In the genomic region with DNA sequence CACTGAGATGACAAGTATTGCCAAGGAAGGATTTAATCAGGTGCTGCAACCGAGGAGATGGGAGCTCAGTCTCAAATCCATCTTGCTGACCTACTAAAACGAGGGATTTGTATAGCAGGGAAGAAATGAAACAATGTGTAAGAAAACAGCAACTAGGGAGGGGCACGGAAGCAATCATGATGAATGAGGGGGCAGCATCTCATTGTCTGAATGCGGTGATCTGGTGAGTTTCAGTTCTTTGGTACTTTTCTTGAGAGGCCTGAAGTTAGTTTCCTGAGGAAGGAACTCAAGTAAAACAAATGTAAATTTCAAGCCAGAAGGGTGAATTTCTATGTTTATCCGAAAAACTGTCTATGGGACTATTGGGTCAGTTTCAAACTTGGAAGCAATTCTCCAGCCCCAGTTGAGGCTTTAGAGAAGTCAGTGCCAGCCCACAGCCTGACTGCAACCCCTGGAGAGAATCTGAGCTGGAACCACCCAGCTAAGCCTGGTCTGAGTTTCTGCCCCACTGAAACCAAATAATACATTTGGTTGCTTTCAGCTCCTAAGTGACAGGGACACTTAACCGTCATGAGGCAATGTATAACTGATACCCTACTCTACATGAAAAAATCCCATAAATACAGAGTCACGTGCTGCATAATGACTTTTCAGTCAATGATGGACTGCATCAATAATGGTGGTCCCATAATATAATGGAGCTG, we compare ENCODE assay signal across 12 cellular contexts. TPM values are rescaled to one million over a fixed set of nuclear protein-coding genes. Genes with fewer than 3 reads are reported as not detected.
A peak's percentile ranks its signal among the peaks of the same experiment; 100 is the strongest.
DNase-seq lines count a peak whose midpoint lies in the region; ATAC-seq, FAIRE-seq and TF ChIP-seq lines count a peak whose summit lies in the region.
"Had no signal": no experiment of that assay in that cellular context is flagged by ENCODE, and none has a peak within 500 bp of the region (broad histone marks: within the 10 kb centered on the region; RNA-seq: fewer than 3 reads in every experiment).

No MANE protein-coding gene starts in this region.

- no peak for TF ChIP-seq POLR2A in A549 (IDR thresholded peaks at IDR 0.05; ENCODE audit: low read length)

- peak overlapping the region; percentile 37 to 76; a peak in 4 of 6 replicates for H3K27ac ChIP-seq in A549
- H3K27ac ChIP-seq: adrenal gland, gastroesophageal sphincter had no signal

- no peak for ATAC-seq in A549
- peak; percentile 68 for ATAC-seq in HG02642 (IDR thresholded peaks at IDR 0.05; ENCODE audit: poor library complexity, unreplicated experiment)
- ATAC-seq in HG03469 (IDR thresholded peaks at IDR 0.05; ENCODE audit: unreplicated experiment): peak; percentile 47
- ATAC-seq: gastroesophageal sphincter had no signal

- POLR2A ChIA-PET in A549 (lab: Yijun Ruan, JAX): no interaction called here

- TF ChIP-seq RAD21 in A549 (conservative IDR thresholded peaks at IDR 0.05 in 1 of 2, IDR thresholded peaks at IDR 0.05 in 1 of 2): no peak

- DNase-seq in A549 (ENCODE audit: low read depth in 1 of 2, low spot score in 1 of 2) (no peak), GM19239 (ENCODE audit: insufficient read length, low spot score) (peak; percentile 56), NCI-H187 treated with DMSO at 0.1 percent for 48 hours (lab: John Stamatoyannopoulos, UW) (no peak), DMS53 (lab: John Stamatoyannopoulos, UW) (no peak)
- DNase-seq in activated CD4-positive, CD25-positive, alpha-beta regulatory T cell (lab: John Stamatoyannopoulos, UW): no peak
- no peak for DNase-seq in activated effector memory CD4-positive, alpha-beta T cell treated with anti-CD3 and anti-CD28 coated beads, Interleukin-2, amount 50 U/mL, for 16 hours
- DNase-seq: adrenal gland, NCI-H1048, NCI-H82 had no signal

- H3K4me1 ChIP-seq in A549: peaks cover 31% of the 10 kb centered on the region
- H3K4me1 ChIP-seq: adrenal gland had no signal

- TF ChIP-seq CTCF in A549 (IDR thresholded peaks at IDR 0.05): no peak

- H3K4me3 ChIP-seq in A549: no peak overlapping the region
- H3K4me3 ChIP-seq: adrenal gland, gastroesophageal sphincter had no signal

- H3K4me2 ChIP-seq in A549: no peak overlapping the region

- WGBS in A549 (ENCODE audit: missing lambda C conversion rate): 91% methylated on average over 7 of the region's 7 CpGs

- CTCF ChIA-PET in A549 (lab: Yijun Ruan, JAX): interaction anchor here (1.0 to 2.3 kb wide), 4 partner anchors 10 to 26 kb away, joined by 3 to 6 read pairs (median 4); no protein-coding TSS in a partner anchor

- no peak for FAIRE-seq in A549 (lab: Jason Lieb, UNC)
- peak; percentile 91 for FAIRE-seq in GM19239 (lab: Jason Lieb, UNC)

- no peak for TF ChIP-seq EP300 in A549 (IDR thresholded peaks at IDR 0.05)

- no peaks in the 10 kb centered on the region for H3K9me3 ChIP-seq in A549
- H3K9me3 ChIP-seq: adrenal gland, gastroesophageal sphincter had no signal

TF ChIP-seq in A549, 52 proteins besides CTCF, POLR2A, EP300 and RAD21:
- TF ChIP-seq, protein P1, sequence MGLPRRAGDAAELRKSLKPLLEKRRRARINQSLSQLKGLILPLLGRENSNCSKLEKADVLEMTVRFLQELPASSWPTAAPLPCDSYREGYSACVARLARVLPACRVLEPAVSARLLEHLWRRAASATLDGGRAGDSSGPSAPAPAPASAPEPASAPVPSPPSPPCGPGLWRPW (IDR thresholded peaks at IDR 0.05): no peak
- no peak for TF ChIP-seq CHD2 (IDR thresholded peaks at IDR 0.05; ENCODE audit: low read length, partially characterized antibody)
- TF ChIP-seq MYC (IDR thresholded peaks at IDR 0.05; ENCODE audit: borderline replicate concordance, low read length): no peak
- TF ChIP-seq FOXS1 (CRISPR knock-in tag; IDR thresholded peaks at IDR 0.05): no peak
- no peak for TF ChIP-seq KDM5A (IDR thresholded peaks at IDR 0.05)
- no peak for TF ChIP-seq NR3C1 (IDR thresholded peaks at IDR 0.05)
- TF ChIP-seq, protein P2, sequence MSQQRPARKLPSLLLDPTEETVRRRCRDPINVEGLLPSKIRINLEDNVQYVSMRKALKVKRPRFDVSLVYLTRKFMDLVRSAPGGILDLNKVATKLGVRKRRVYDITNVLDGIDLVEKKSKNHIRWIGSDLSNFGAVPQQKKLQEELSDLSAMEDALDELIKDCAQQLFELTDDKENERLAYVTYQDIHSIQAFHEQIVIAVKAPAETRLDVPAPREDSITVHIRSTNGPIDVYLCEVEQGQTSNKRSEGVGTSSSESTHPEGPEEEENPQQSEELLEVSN (IDR thresholded peaks at IDR 0.05; ENCODE audit: borderline replicate concordance, low read depth): no peak
- no peak for TF ChIP-seq NPAS2 (CRISPR knock-in tag; IDR thresholded peaks at IDR 0.05; ENCODE audit: borderline replicate concordance)
- no peak for TF ChIP-seq HOXB13 (CRISPR knock-in tag; IDR thresholded peaks at IDR 0.05; ENCODE audit: low read depth)
- TF ChIP-seq KDM1A (IDR thresholded peaks at IDR 0.05; ENCODE audit: low read depth): no peak
- no peak for TF ChIP-seq TFCP2L1 (CRISPR knock-in tag; IDR thresholded peaks at IDR 0.05)

RNA-seq across cellular contexts. Expression of a gene that starts 45.8 kb away (rescaled TPM):
- polyA plus RNA-seq in A549 (2011; rRNA removed) (134 and 137 TPM in 2 replicates), A549 (2017; fragmentation: RNase III; extraction: RNeasy Plus Mini Kit Qiagen cat#74134 plus additional on column Dnase treatment) (107 to 122 TPM (median 107 TPM) in 3 replicates)
- 80.9 and 113 TPM in 2 replicates for polyA plus RNA-seq in A549 (2012; cell fraction: cytosol; rRNA removed)
- 217 and 283 TPM in 2 replicates for polyA plus RNA-seq in A549 (2012; cell fraction: nucleus; rRNA removed)
- 438 and 510 TPM in 2 replicates for polyA minus RNA-seq in A549 (2011; rRNA and poly(A)+ RNA removed)

Comparison
In these comparisons a context has a peak if more than half of its experiments do, and no peak if none do; other contexts are left out.
1. ATAC-seq: peak in HG02642 (single experiment) and HG03469 (single experiment); none in A549 (0 of 2).